ENCODE assay signal across 1 cellular context in genomic region chr19:54473983-54474382, GRCh38.
TF ChIP-seq lines count a peak whose summit lies in the region.

No MANE protein-coding gene starts in this region.

TF ChIP-seq in endothelial cell of umbilical vein, 7 proteins besides CTCF, POLR2A, EP300 and RAD21:
- TF ChIP-seq MAX (IDR thresholded peaks at IDR 0.05; ENCODE audit: insufficient read depth, insufficient read length): no peak
- no peak for TF ChIP-seq GATA2 (IDR thresholded peaks at IDR 0.05; ENCODE audit: insufficient read depth, insufficient read length, low read depth, low read length)
- TF ChIP-seq MYC (IDR thresholded peaks at IDR 0.05; ENCODE audit: low read depth, low read length): no peak
- TF ChIP-seq POLR2AphosphoS5 (IDR thresholded peaks at IDR 0.05; ENCODE audit: insufficient read depth, low read depth, low read length): no peak
- TF ChIP-seq FOS (IDR thresholded peaks at IDR 0.05; ENCODE audit: borderline replicate concordance, insufficient read depth, low read length): no peak
- TF ChIP-seq JUN (IDR thresholded peaks at IDR 0.05; ENCODE audit: borderline replicate concordance, insufficient read depth, insufficient read length, low read depth): no peak
- TF ChIP-seq EZH2 (IDR thresholded peaks at IDR 0.05; ENCODE audit: borderline replicate concordance, low read depth, low read length, severe bottlenecking): no peak
